1 cellular context compared by ENCODE assay signal in genomic region chr19:47741544-47742125, GRCh38.
TF ChIP-seq lines count a peak whose summit lies in the region.

No MANE protein-coding gene starts in this region.

TF ChIP-seq in K562, 482 proteins besides CTCF, POLR2A, EP300 and RAD21:
- peak; percentile 49; the same call in 1 of the 2 replicates for TF ChIP-seq ADNP (tag; IDR thresholded peaks at IDR 0.05)
- peak; percentile 97 for TF ChIP-seq ZKSCAN1 (IDR thresholded peaks at IDR 0.05; ENCODE audit: low read depth, low read length)
- TF ChIP-seq, protein P1, sequence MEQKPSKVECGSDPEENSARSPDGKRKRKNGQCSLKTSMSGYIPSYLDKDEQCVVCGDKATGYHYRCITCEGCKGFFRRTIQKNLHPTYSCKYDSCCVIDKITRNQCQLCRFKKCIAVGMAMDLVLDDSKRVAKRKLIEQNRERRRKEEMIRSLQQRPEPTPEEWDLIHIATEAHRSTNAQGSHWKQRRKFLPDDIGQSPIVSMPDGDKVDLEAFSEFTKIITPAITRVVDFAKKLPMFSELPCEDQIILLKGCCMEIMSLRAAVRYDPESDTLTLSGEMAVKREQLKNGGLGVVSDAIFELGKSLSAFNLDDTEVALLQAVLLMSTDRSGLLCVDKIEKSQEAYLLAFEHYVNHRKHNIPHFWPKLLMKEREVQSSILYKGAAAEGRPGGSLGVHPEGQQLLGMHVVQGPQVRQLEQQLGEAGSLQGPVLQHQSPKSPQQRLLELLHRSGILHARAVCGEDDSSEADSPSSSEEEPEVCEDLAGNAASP (IDR thresholded peaks at IDR 0.05) = no peak
- TF ChIP-seq ZNF24 (IDR thresholded peaks at IDR 0.05) = peak; percentile 77; the same call in 1 of the 2 replicates
